ENCODE assay signal across 22 cellular contexts in genomic region chr15:57057134-57057930, GRCh38.
DNase-seq lines count a peak whose midpoint lies in the region; ATAC-seq and TF ChIP-seq lines count a peak whose summit lies in the region.
"Had no signal": no experiment of that assay in that cellular context is flagged by ENCODE, and none has a peak within 500 bp of the region (broad histone marks: within the 10 kb centered on the region; RNA-seq: fewer than 3 reads in every experiment).

No MANE protein-coding gene starts in this region.

- CTCF ChIA-PET in activated CD4-positive, alpha-beta memory T cell treated with anti-CD3 and anti-CD28 coated beads for 36 hours (lab: Charles Lee) = no interaction called here

- peak overlapping the region; percentile 5; the same call in 1 of the 2 replicates for H3K4me3 Mint-ChIP-seq in HFFc6
- H3K4me3 Mint-ChIP-seq in nephron progenitor cell = no peak overlapping the region
- no peak overlapping the region for H3K4me3 Mint-ChIP-seq in activated CD4-positive, alpha-beta memory T cell treated with anti-CD3 and anti-CD28 coated beads for 36 hours
- H3K4me3 Mint-ChIP-seq: naive thymus-derived CD8-positive, alpha-beta T cell; T-cell had no signal

- 85 to 88% methylated on average over 3 of the region's 3 CpGs for WGBS in ectodermal cell, 2 experiments

- H3K36me3 Mint-ChIP-seq in HFFc6 (ENCODE audit: low read depth) (no peaks in the 10 kb centered on the region), nephron progenitor cell (ENCODE audit: low read depth) (peaks cover 7% of the 10 kb centered on the region)
- no peaks in the 10 kb centered on the region for H3K36me3 Mint-ChIP-seq in activated CD4-positive, alpha-beta memory T cell treated with anti-CD3 and anti-CD28 coated beads for 36 hours
- H3K36me3 Mint-ChIP-seq: naive thymus-derived CD8-positive, alpha-beta T cell; T-cell had no signal

- H3K27ac ChIP-seq in ACC112 (ENCODE audit: low read depth, low read length) (peak overlapping the region; percentile 38), ectodermal cell (ENCODE audit: insufficient read depth, low read depth, low read length, poor library complexity, severe bottlenecking) (peak overlapping the region; percentile 26)
- H3K27ac ChIP-seq: hepatocyte, prostate gland had no signal

- ATAC-seq in HG02759 (IDR thresholded peaks at IDR 0.05; ENCODE audit: unreplicated experiment) = no peak
- ATAC-seq in GM19452 (IDR thresholded peaks at IDR 0.05; ENCODE audit: unreplicated experiment) = no peak
- no peak for ATAC-seq in GM21381 (IDR thresholded peaks at IDR 0.05; ENCODE audit: unreplicated experiment)
- ATAC-seq: naive thymus-derived CD8-positive, alpha-beta T cell; T-cell had no signal

- no peak for TF ChIP-seq CTCF in HFFc6 (IDR thresholded peaks at IDR 0.05)
- no peak for TF ChIP-seq CTCF in nephron progenitor cell (IDR thresholded peaks at IDR 0.05)

- POLR2A ChIA-PET in activated CD4-positive, alpha-beta memory T cell treated with anti-CD3 and anti-CD28 coated beads for 36 hours (lab: Charles Lee) = no interaction called here

- H3K27me3 ChIP-seq in ACC112 (ENCODE audit: insufficient read depth, low read length) (no peaks in the 10 kb centered on the region), ectodermal cell (ENCODE audit: control insufficient read depth, insufficient read depth, low read length, poor library complexity, severe bottlenecking) (no peaks in the 10 kb centered on the region)
- H3K27me3 ChIP-seq: hepatocyte had no signal

- H3K9me3 Mint-ChIP-seq in HFFc6 (no peaks in the 10 kb centered on the region), nephron progenitor cell (no peaks in the 10 kb centered on the region)
- no peaks in the 10 kb centered on the region for H3K9me3 Mint-ChIP-seq in activated CD4-positive, alpha-beta memory T cell treated with anti-CD3 and anti-CD28 coated beads for 36 hours
- H3K9me3 Mint-ChIP-seq: naive thymus-derived CD8-positive, alpha-beta T cell; T-cell had no signal

- no peaks in the 10 kb centered on the region for H3K36me3 ChIP-seq in ACC112 (ENCODE audit: insufficient read depth, low read length)
- H3K36me3 ChIP-seq in ectodermal cell (ENCODE audit: control insufficient read depth, insufficient read depth, low read length) = no peaks in the 10 kb centered on the region
- H3K36me3 ChIP-seq: prostate gland had no signal

- peaks cover 57% of the 10 kb centered on the region for H3K79me2 ChIP-seq in ACC112 (ENCODE audit: control insufficient read depth, insufficient read depth, low read length, unreplicated experiment)

- H3K4me3 ChIP-seq in ACC112 (ENCODE audit: low read depth, low read length) (peak overlapping the region; percentile 70), ectodermal cell (ENCODE audit: insufficient read depth, low read depth, low read length) (no peak overlapping the region)
- H3K4me3 ChIP-seq: hepatocyte, prostate gland had no signal

- intact Hi-C loops in activated CD4-positive, alpha-beta memory T cell treated with anti-CD3 and anti-CD28 coated beads for 36 hours (cut with micrococcal nuclease) = no loop called here

- H3K4me1 Mint-ChIP-seq in HFFc6 (ENCODE audit: low read depth) (peaks cover 83% of the 10 kb centered on the region), nephron progenitor cell (peaks cover 71% of the 10 kb centered on the region)
- peaks cover 33% of the 10 kb centered on the region for H3K4me1 Mint-ChIP-seq in activated CD4-positive, alpha-beta memory T cell treated with anti-CD3 and anti-CD28 coated beads for 36 hours (ENCODE audit: low read depth)

- DNase-seq in HFFc6 (no peak), nephron progenitor cell (no peak)
- no peak for DNase-seq in activated CD4-positive, alpha-beta memory T cell treated with anti-CD3 and anti-CD28 coated beads for 36 hours
- DNase-seq: activated CD4-positive, alpha-beta T cell treated with anti-CD3 and anti-CD28 coated beads, Interleukin-2, amount 50 U/mL, for 1 hour; activated gamma-delta T cell treated with Interleukin-2 at 50 U/mL for 16 hours; amygdala; DMS 273 treated with DMSO at 0.1 percent for 48 hours; islet precursor cell; Karpas-422; naive thymus-derived CD8-positive, alpha-beta T cell; NCI-H1105 treated with DMSO at 0.1 percent for 48 hours; NCI-H524 treated with DMSO at 0.1 percent for 48 hours; SHP77; stimulated activated CD4-positive, alpha-beta T cell treated with anti-CD3 and anti-CD28 coated beads, Interleukin-4, amount 100 ng/mL, for 4 hours; T-cell had no signal

- H3K27ac Mint-ChIP-seq in HFFc6 (no peak overlapping the region; the same call in 1 of the 2 replicates), nephron progenitor cell (peak overlapping the region; percentile 74)
- H3K27ac Mint-ChIP-seq in activated CD4-positive, alpha-beta memory T cell treated with anti-CD3 and anti-CD28 coated beads for 36 hours = no peak overlapping the region

- H3K27me3 Mint-ChIP-seq in HFFc6 (ENCODE audit: insufficient read depth) = no peaks in the 10 kb centered on the region
- H3K27me3 Mint-ChIP-seq in nephron progenitor cell (ENCODE audit: low read depth, poor library complexity) = peaks cover 4% of the 10 kb centered on the region
- H3K27me3 Mint-ChIP-seq in activated CD4-positive, alpha-beta memory T cell treated with anti-CD3 and anti-CD28 coated beads for 36 hours = no peaks in the 10 kb centered on the region
- H3K27me3 Mint-ChIP-seq: naive thymus-derived CD8-positive, alpha-beta T cell; T-cell had no signal

- no peak overlapping the region for H2AFZ ChIP-seq in ACC112 (ENCODE audit: low read length, unreplicated experiment)
- H2AFZ ChIP-seq: hepatocyte had no signal

- H3K9me3 ChIP-seq in ectodermal cell (ENCODE audit: control insufficient read depth, low read length) = no peaks in the 10 kb centered on the region
- H3K9me3 ChIP-seq: prostate gland had no signal

- H3K4me1 ChIP-seq in ACC112 (ENCODE audit: control insufficient read depth, insufficient read depth, low read length, unreplicated experiment) (peaks cover 60% of the 10 kb centered on the region), ectodermal cell (ENCODE audit: control insufficient read depth, insufficient read depth, low read length) (peaks cover 3% of the 10 kb centered on the region)
